ENCODE assay signal across 1 cellular context in genomic region chr16:54931041-54931756, GRCh38.
TF ChIP-seq lines count a peak whose summit lies in the region.

No MANE protein-coding gene starts in this region.

TF ChIP-seq in SK-N-SH, 30 proteins besides CTCF, POLR2A, EP300 and RAD21 (continued from another document):
- TF ChIP-seq USF1 (IDR thresholded peaks at IDR 0.05; ENCODE audit: borderline replicate concordance, low read depth), result no peak
